In the genomic region with DNA sequence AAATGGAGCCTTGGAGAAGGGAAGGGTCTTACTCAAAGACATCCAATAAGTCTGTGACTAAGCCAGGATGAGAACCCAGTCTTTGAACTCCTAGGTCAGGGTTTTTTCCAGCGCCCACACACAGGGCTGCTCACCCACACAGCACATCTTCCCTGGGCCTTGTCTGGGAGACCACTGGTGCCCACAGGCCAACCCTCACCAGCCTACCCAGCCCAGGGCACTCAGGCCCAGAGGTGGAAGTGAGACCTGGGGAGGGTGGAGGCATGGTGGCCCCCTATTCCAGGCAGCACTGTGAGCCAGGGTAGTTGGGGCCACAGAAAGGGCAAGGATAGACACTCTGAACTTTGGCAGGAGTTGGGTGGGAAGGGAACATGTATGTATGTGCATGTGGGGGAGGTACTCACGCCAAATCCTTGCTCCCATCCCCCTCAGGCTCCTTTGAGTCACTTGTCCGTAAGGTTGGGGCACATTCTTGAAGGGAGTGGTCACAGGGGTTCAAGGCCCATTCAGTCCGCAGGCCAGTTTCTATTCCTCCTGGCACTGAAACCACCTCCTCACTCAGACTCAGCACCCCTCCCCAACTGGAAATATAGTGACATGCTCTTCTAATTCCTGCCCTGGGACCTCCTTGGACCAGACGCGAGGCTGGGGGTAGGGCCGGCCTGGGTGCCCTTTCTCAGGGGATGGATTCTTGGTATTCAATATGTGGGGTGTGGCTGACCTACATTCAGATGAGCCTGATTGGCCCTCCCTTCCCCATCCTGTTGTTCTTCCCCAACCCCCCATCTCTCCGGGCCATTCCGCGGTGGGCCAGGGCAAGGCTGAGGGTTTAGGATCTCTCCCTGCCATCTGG, we compare ENCODE assay signal across 9 cellular contexts. TPM values are rescaled to one million over a fixed set of nuclear protein-coding genes. Genes with fewer than 3 reads are reported as not detected.
A peak's percentile ranks its signal among the peaks of the same experiment; 100 is the strongest.
DNase-seq lines count a peak whose midpoint lies in the region; ATAC-seq and TF ChIP-seq lines count a peak whose summit lies in the region.
"Had no signal": no experiment of that assay in that cellular context is flagged by ENCODE, and none has a peak within 500 bp of the region (broad histone marks: within the 10 kb centered on the region; RNA-seq: fewer than 3 reads in every experiment).

No MANE protein-coding gene starts in this region.

- peaks cover 5% of the 10 kb centered on the region for H3K4me1 Mint-ChIP-seq in endodermal cell

- H3K79me2 ChIP-seq in ACC112 (ENCODE audit: control insufficient read depth, insufficient read depth, low read length, unreplicated experiment) (no peaks in the 10 kb centered on the region), MM.1S (ENCODE audit: low read length) (no peaks in the 10 kb centered on the region)

- no peaks in the 10 kb centered on the region for H3K9me2 ChIP-seq in MM.1S (replicated peaks; ENCODE audit: insufficient read depth, low read length)

- WGBS in heart right ventricle, 2 donors: 35 to 42% methylated on average over 10 of the region's 10 CpGs
- 60 to 93% methylated on average over 2 to 10 of the region's 10 CpGs for WGBS in endodermal cell (ENCODE audit: insufficient coverage in 1 of 2, insufficient read length in 1 of 2), 2 experiments

- DNase-seq in MM.1S (peak; percentile 39), heart right ventricle (no peak), A673 (ENCODE audit: low spot score) (no peak), endodermal cell (no peak), DMS153 treated with DMSO at 0.1 percent for 48 hours (lab: John Stamatoyannopoulos, UW; ENCODE audit: unreplicated experiment) (no peak), NCI-H82 treated with DMSO at 0.1 percent for 48 hours (lab: John Stamatoyannopoulos, UW; ENCODE audit: unreplicated experiment) (no peak)

- no peaks in the 10 kb centered on the region for H3K36me3 ChIP-seq in ACC112 (ENCODE audit: insufficient read depth, low read length)
- H3K36me3 ChIP-seq in MM.1S (replicated peaks; ENCODE audit: insufficient read depth, low read length): no peaks in the 10 kb centered on the region
- H3K36me3 ChIP-seq in heart right ventricle: no peaks in the 10 kb centered on the region
- no peaks in the 10 kb centered on the region for H3K36me3 ChIP-seq in A673 (ENCODE audit: insufficient read depth, low read length, poor library complexity, severe bottlenecking)
- no peaks in the 10 kb centered on the region for H3K36me3 ChIP-seq in endodermal cell (ENCODE audit: control insufficient read depth, insufficient read depth, low read length)

- BruUV-seq in A673 (replicated peaks; lab: Mats Ljungman, UMichigan): no TSS peak

- H4K20me1 ChIP-seq in MM.1S (ENCODE audit: insufficient read depth, low read length): no peaks in the 10 kb centered on the region

- no peaks in the 10 kb centered on the region for H3K36me3 Mint-ChIP-seq in endodermal cell (ENCODE audit: low read depth)

- H2AFZ ChIP-seq in ACC112 (ENCODE audit: low read length, unreplicated experiment) (peak overlapping the region; percentile 61), MM.1S (ENCODE audit: low read length) (peak overlapping the region; percentile 55)

- no peaks in the 10 kb centered on the region for H3K9me3 ChIP-seq in MM.1S (replicated peaks; ENCODE audit: insufficient read depth, low read length)
- no peaks in the 10 kb centered on the region for H3K9me3 ChIP-seq in heart right ventricle
- H3K9me3 ChIP-seq in A673 (ENCODE audit: low read depth, low read length, poor library complexity, severe bottlenecking): no peaks in the 10 kb centered on the region
- no peaks in the 10 kb centered on the region for H3K9me3 ChIP-seq in endodermal cell (ENCODE audit: control insufficient read depth, low read length)

- H3K4me3 ChIP-seq in ACC112 (ENCODE audit: low read depth, low read length) (no peak overlapping the region; the same call in 1 of the 2 replicates), MM.1S (ENCODE audit: low read length) (0 out of 2 replicates have a peak overlapping the region, but pooled peaks have one; percentile 8), heart right ventricle (peak overlapping the region in 5 of 10 donors; percentile 7 to 41 (median 31)), A673 (ENCODE audit: low read depth, low read length, poor library complexity, severe bottlenecking) (no peak overlapping the region), endodermal cell (ENCODE audit: low read length) (no peak overlapping the region)

- H3F3A ChIP-seq in MM.1S (ENCODE audit: insufficient read depth, low read length): no peaks in the 10 kb centered on the region

- CTCF ChIA-PET in A673 (lab: Charles Lee): interaction anchor here (3.1 kb wide), 2 partner anchors 11 to 112 kb away, joined by 11 to 13 read pairs; a partner anchor contains a TSS

- peaks cover 3% of the 10 kb centered on the region for H3K27me3 Mint-ChIP-seq in endodermal cell (ENCODE audit: insufficient read depth)

- POLR2A ChIA-PET in A673 (lab: Charles Lee; ENCODE audit: low non-redundant PET): no interaction called here

- no peak overlapping the region for H3K4me3 Mint-ChIP-seq in endodermal cell

- no peak overlapping the region for H3K9ac ChIP-seq in MM.1S (ENCODE audit: low read length)
- no peak overlapping the region for H3K9ac ChIP-seq in endodermal cell (ENCODE audit: extremely low read depth, low read length, poor library complexity, severe bottlenecking)

- peak overlapping the region; percentile 62 for H3K4me2 ChIP-seq in MM.1S (ENCODE audit: low read depth, low read length)

- H3K27me3 ChIP-seq in ACC112 (ENCODE audit: insufficient read depth, low read length) (no peaks in the 10 kb centered on the region), MM.1S (replicated peaks; ENCODE audit: insufficient read depth, low read length) (no peaks in the 10 kb centered on the region), heart right ventricle (no peaks in the 10 kb centered on the region), A673 (replicated peaks; ENCODE audit: insufficient read depth, low read depth, low read length, poor library complexity) (no peaks in the 10 kb centered on the region), endodermal cell (ENCODE audit: control insufficient read depth, insufficient read depth, low read length, poor library complexity, severe bottlenecking) (no peaks in the 10 kb centered on the region)

- no peak for TF ChIP-seq CTCF in MM.1S (IDR thresholded peaks at IDR 0.05; ENCODE audit: low read length)
- no peak for TF ChIP-seq CTCF in heart right ventricle (IDR thresholded peaks at IDR 0.05)
- TF ChIP-seq CTCF in A673 (conservative IDR thresholded peaks at IDR 0.05; ENCODE audit: low read depth, low read length): no peak
- no peak for TF ChIP-seq CTCF in endodermal cell (conservative IDR thresholded peaks at IDR 0.05)

- ATAC-seq in GM19463 (IDR thresholded peaks at IDR 0.05; ENCODE audit: unreplicated experiment) (peak; percentile 26), heart right ventricle (peak in 6 of 8 donors; percentile 2 to 31 (median 18))

- H3K9me3 Mint-ChIP-seq in endodermal cell: no peaks in the 10 kb centered on the region
- H3K9me3 Mint-ChIP-seq: IgD-negative memory B cell had no signal

- no peaks in the 10 kb centered on the region for H3K4me1 ChIP-seq in ACC112 (ENCODE audit: control insufficient read depth, insufficient read depth, low read length, unreplicated experiment)
- H3K4me1 ChIP-seq in MM.1S (ENCODE audit: low read length): peaks cover 9% of the 10 kb centered on the region
- H3K4me1 ChIP-seq in heart right ventricle: peaks cover 0 to 16% (median 10%) of the 10 kb centered on the region in 9 donors
- H3K4me1 ChIP-seq in A673 (ENCODE audit: insufficient read depth, low read length, poor library complexity, severe bottlenecking): peaks cover 3% of the 10 kb centered on the region
- no peaks in the 10 kb centered on the region for H3K4me1 ChIP-seq in endodermal cell (ENCODE audit: control insufficient read depth, insufficient read depth, low read length)

- intact Hi-C loops in heart right ventricle (cut with DNase I): loop anchor here in 3 of 10 donors (2.0 to 10.0 kb wide), 3 partner anchors 114 to 282 kb away; no protein-coding TSS in a partner anchor
- intact Hi-C loops in A673 (cut with micrococcal nuclease; ENCODE audit: unreplicated experiment): loop anchor here (1.0 kb wide), 1 partner anchor 113 kb away; no protein-coding TSS in a partner anchor

- no peak overlapping the region for H3K27ac Mint-ChIP-seq in endodermal cell
- H3K27ac Mint-ChIP-seq: IgD-negative memory B cell had no signal

- H3K27ac ChIP-seq in ACC112 (ENCODE audit: low read depth, low read length): no peak overlapping the region
- H3K27ac ChIP-seq in MM.1S (ENCODE audit: low read length): no peak overlapping the region
- H3K27ac ChIP-seq in heart right ventricle: peak overlapping the region in 1 of 10 donors; percentile 9
- no peak overlapping the region for H3K27ac ChIP-seq in A673 (ENCODE audit: low read depth, low read length, poor library complexity, severe bottlenecking)
- no peak overlapping the region for H3K27ac ChIP-seq in endodermal cell (ENCODE audit: low read depth, low read length)

RNA-seq across cellular contexts. Expression of a gene that starts 2.9 kb away (rescaled TPM):
- total RNA-seq in heart right ventricle: under 1 TPM in 2 of 10 donors, not detected in 8; 0.10 to 0.34 TPM
- under 1 TPM; 0.01 to 0.29 TPM for polyA plus RNA-seq in heart right ventricle
- 0.26 TPM in 1 of 2 replicates, not detected in the other for total RNA-seq in A673 (2021)
- total RNA-seq in endodermal cell: 1 to 10 TPM in 1 of 2 donors, under 1 TPM in 1; 0.79 to 1.4 TPM
- not detected for polyA plus RNA-seq in endodermal cell (2013, experiment 1 of 2)
- not detected for polyA plus RNA-seq in endodermal cell (2013, experiment 2 of 2)
- polyA plus RNA-seq: IgD-negative memory B cell had no signal

RNA-seq across cellular contexts. Expression of a gene that starts 10.7 kb away (rescaled TPM):
- 100 to 1,000 TPM in 2 of 10 donors, 10 to 100 TPM in 8; 18.5 to 121 (median 33.3) TPM for total RNA-seq in heart right ventricle
- polyA plus RNA-seq in heart right ventricle: 10 to 100 TPM; 14.6 to 33.5 TPM
- total RNA-seq in A673 (2021): 12.0 and 14.7 TPM in 2 replicates
- total RNA-seq in endodermal cell: 1 to 10 TPM; 1.4 to 2.1 TPM
- 1.8 TPM for polyA plus RNA-seq in endodermal cell (2013, experiment 1 of 2)
- polyA plus RNA-seq in endodermal cell (2013, experiment 2 of 2): 2.1 TPM

RNA-seq across cellular contexts. Expression of a gene that starts 44.5 kb away (rescaled TPM):
- total RNA-seq in heart right ventricle (10 to 100 TPM; 51.9 to 77.9 (median 68.5) TPM), A673 (2021) (167 and 169 TPM in 2 replicates), endodermal cell (10 to 100 TPM; 85.6 to 95.9 TPM)
- polyA plus RNA-seq in heart right ventricle: 10 to 100 TPM; 26.6 to 62.9 TPM
- 95.8 TPM for polyA plus RNA-seq in endodermal cell (2013, experiment 1 of 2)
- polyA plus RNA-seq in endodermal cell (2013, experiment 2 of 2): 90.5 TPM

RNA-seq across cellular contexts. Expression of a gene that starts 54.2 kb away (rescaled TPM):
- total RNA-seq in heart right ventricle (10 to 100 TPM; 56.8 to 94.0 (median 77.0) TPM), A673 (2021) (81.2 and 94.1 TPM in 2 replicates), endodermal cell (10 to 100 TPM; 62.9 to 64.4 TPM)
- 100 to 1,000 TPM in 1 of 2 donors, 10 to 100 TPM in 1; 95.1 to 100 TPM for polyA plus RNA-seq in heart right ventricle
- 85.4 TPM for polyA plus RNA-seq in endodermal cell (2013, experiment 1 of 2)
- 81.5 TPM for polyA plus RNA-seq in endodermal cell (2013, experiment 2 of 2)
